8 cellular contexts compared by ENCODE assay signal in the genomic region with DNA sequence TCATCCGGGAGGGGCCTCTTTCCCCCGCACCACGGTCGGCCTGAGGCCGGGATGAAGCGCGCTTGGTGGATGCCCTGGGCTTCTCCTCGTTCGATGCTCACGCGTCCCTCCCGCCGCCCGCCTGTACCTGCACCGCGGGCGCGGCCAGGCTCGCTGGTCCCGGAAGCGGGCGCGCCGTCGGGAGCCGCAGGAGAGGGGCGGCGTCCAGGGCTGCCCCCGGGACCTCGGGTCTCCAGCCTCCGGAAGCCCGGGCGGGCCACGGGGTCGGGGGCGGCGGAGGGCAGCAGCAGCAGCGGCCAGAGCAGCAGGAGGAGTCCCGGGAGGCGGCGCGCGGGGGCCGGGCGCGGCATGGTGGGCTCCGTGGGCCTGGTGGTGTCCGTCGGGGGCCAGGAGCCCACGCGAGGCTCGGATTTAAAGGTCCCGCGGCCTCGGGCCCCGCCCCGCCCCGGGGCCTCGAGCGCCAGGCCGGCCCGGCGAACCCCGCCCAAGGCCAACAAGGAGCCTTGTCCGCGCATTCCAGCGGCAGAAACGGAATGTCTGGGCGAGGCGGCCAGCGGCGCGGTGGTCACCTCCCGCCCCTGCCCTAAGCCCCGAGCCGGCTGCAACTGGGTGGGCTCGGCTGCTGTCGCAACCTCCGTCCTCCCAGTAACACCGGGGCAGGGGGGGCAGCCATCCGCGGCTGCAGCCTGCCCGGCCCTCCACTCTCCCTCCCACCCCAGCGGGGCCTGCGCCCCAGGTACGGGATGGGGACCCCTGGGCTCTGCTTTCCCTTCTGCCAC. TPM values are rescaled to one million over a fixed set of nuclear protein-coding genes. Genes with fewer than 3 reads are reported as not detected.
DNase-seq lines count a peak whose midpoint lies in the region; ATAC-seq and TF ChIP-seq lines count a peak whose summit lies in the region.

A gene with protein sequence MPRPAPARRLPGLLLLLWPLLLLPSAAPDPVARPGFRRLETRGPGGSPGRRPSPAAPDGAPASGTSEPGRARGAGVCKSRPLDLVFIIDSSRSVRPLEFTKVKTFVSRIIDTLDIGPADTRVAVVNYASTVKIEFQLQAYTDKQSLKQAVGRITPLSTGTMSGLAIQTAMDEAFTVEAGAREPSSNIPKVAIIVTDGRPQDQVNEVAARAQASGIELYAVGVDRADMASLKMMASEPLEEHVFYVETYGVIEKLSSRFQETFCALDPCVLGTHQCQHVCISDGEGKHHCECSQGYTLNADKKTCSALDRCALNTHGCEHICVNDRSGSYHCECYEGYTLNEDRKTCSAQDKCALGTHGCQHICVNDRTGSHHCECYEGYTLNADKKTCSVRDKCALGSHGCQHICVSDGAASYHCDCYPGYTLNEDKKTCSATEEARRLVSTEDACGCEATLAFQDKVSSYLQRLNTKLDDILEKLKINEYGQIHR (minus strand): TSS at position 387 of the 779 bp plus-strand sequence. CDS start 37 bp downstream, at position 350.

- H3K9me3 Mint-ChIP-seq in stimulated activated naive CD8-positive, alpha-beta T cell treated with anti-CD3 and anti-CD28 coated beads, Interleukin-15, amount 100 ng/mL, for 72 hours: peaks cover 0 to 4% of the 10 kb centered on the region in 2 donors

- no peak for TF ChIP-seq CTCF in cardiac fibroblast (IDR thresholded peaks at IDR 0.05; ENCODE audit: low read depth, low read length)

- H3K4me3 Mint-ChIP-seq in stimulated activated naive CD8-positive, alpha-beta T cell treated with anti-CD3 and anti-CD28 coated beads, Interleukin-15, amount 100 ng/mL, for 72 hours: peak within 1 kb of the TSS; percentile 73 to 82

- DNase-seq in Daoy (ENCODE audit: low read depth): peak; percentile 46
- peak; percentile 39 for DNase-seq in LHCN-M2 (ENCODE audit: low read depth)
- peak; percentile 39 to 52 for DNase-seq in cardiac fibroblast (ENCODE audit: low read depth in 2 of 2)
- peak; percentile 36 to 56 for DNase-seq in left colon
- DNase-seq in stimulated activated naive CD8-positive, alpha-beta T cell treated with anti-CD3 and anti-CD28 coated beads, Interleukin-15, amount 100 ng/mL, for 72 hours: peak in 1 of 2 donors; percentile 16
- no peak for DNase-seq in stimulated activated naive CD4-positive, alpha-beta T cell (lab: John Stamatoyannopoulos, UW)

- H3K4me1 Mint-ChIP-seq in stimulated activated naive CD8-positive, alpha-beta T cell treated with anti-CD3 and anti-CD28 coated beads, Interleukin-15, amount 100 ng/mL, for 72 hours: peaks cover 8% of the 10 kb centered on the region

- ATAC-seq in left colon: peak; percentile 89
- ATAC-seq in stimulated activated naive CD8-positive, alpha-beta T cell treated with anti-CD3 and anti-CD28 coated beads, Interleukin-15, amount 100 ng/mL, for 72 hours: peak; percentile 74
- no peak for ATAC-seq in HG03095 (IDR thresholded peaks at IDR 0.05; ENCODE audit: unreplicated experiment)
- no peak for ATAC-seq in HG02610 (IDR thresholded peaks at IDR 0.05; ENCODE audit: unreplicated experiment)

- peaks cover 69% of the 10 kb centered on the region for H3K27me3 Mint-ChIP-seq in stimulated activated naive CD8-positive, alpha-beta T cell treated with anti-CD3 and anti-CD28 coated beads, Interleukin-15, amount 100 ng/mL, for 72 hours

- peak within 1 kb of the TSS; percentile 33 to 47 for H3K4me3 ChIP-seq in cardiac fibroblast (replicated peaks in 1 of 2; ENCODE audit: low read depth in 2 of 2, low read length in 2 of 2)

- H3K27ac Mint-ChIP-seq in stimulated activated naive CD8-positive, alpha-beta T cell treated with anti-CD3 and anti-CD28 coated beads, Interleukin-15, amount 100 ng/mL, for 72 hours: peak within 1 kb of the TSS in 1 of 2 donors; percentile 34

- intact Hi-C loops in left colon (cut with DNase I, micrococcal nuclease): loop anchor here in 1 of 2 donors (10.0 kb wide), 1 partner anchor 82 kb away; no protein-coding TSS in a partner anchor

RNA-seq across cellular contexts. Expression of the gene that starts here (rescaled TPM):
- total RNA-seq in Daoy (2014; rRNA removed; shearing (Covaris generic)): 0.29 and 0.30 TPM in 2 replicates
- total RNA-seq in LHCN-M2 (2014; rRNA removed) (6.9 and 8.2 TPM in 2 replicates), left colon (under 1 TPM; 0.15 to 0.42 TPM)
- polyA plus RNA-seq in LHCN-M2 (2012): 8.0 TPM

Comparison
In these comparisons a context has a peak if more than half of its experiments do, and no peak if none do; other contexts are left out.
1. Peak in DNase-seq in Daoy; RNA of the gene not detected or under 1 TPM.
2. Peak in DNase-seq and ATAC-seq in left colon; RNA of the gene not detected or under 1 TPM.
3. DNase-seq: peak in LHCN-M2 (single experiment) and cardiac fibroblast (2 of 2); none in stimulated activated naive CD4-positive, alpha-beta T cell (0 of 6).